In the genomic region with DNA sequence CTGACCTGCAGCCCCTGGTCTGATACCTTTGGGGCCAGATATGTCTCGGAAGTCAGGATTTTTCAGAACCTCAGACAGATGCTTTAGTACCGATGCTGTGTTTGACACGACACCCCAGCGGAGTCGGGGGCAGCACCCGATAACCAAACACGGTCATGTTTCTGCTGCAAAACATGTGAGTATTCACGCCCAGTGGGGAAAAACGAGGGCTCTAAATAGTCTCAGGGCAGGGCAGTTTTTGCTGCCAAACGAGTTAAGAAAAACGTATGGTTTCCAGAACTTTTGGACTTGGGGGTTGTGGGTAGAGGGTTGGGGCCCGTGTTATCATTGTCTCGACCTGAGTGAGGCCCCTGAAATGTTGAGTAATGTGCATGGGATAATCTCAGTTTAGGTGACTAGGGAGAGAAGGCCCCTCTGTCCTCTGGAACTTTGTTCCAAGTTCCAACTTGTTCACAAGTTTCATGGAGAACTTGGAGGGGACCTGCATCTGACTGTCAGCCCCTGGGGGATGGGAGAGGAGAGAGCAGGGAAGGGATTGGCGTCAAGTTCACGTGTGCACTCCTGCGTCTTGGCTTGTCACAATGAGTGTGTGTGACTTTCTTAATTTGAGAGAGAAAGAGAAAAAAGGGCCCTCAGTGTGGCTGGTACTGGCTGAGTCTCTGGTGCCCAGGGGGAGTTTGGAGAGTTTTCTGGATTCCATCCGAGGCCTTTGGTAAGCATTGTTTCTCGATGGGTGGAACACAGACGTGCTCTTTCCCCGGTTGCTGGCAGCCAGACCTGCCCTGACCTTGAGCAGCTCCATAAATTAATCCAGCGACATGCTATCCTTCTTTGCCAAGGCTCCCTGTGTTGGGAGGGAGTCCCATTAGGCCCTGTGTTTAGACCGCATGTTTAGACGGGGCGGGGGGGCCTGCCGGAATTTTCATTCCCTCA, we compare ENCODE assay signal across 14 cellular contexts.
DNase-seq lines count a peak whose midpoint lies in the region; ATAC-seq and TF ChIP-seq lines count a peak whose summit lies in the region.
"Had no signal": no experiment of that assay in that cellular context is flagged by ENCODE, and none has a peak within 500 bp of the region (broad histone marks: within the 10 kb centered on the region; RNA-seq: fewer than 3 reads in every experiment).

No MANE protein-coding gene starts in this region.

- intact Hi-C loops in left colon (cut with DNase I, micrococcal nuclease): no loop called here
- intact Hi-C loops in sciatic nerve (cut with DNase I): no loop called here

- H3K27ac Mint-ChIP-seq in brain: peak overlapping the region in 4 of 5 experiments; percentile 32 to 93 (median 79)
- no peak overlapping the region for H3K27ac Mint-ChIP-seq in stimulated activated effector memory CD8-positive, alpha-beta T cell treated with anti-CD3 and anti-CD28 coated beads, Interleukin-12 subunit alpha, Interleukin-12 subunit beta, amount 100 ng/mL, for 72 hours
- H3K27ac Mint-ChIP-seq: activated CD4-positive, alpha-beta T cell treated with anti-CD3 and anti-CD28 coated beads, Interleukin-2, amount 10 ng/mL, durations not matched to agents 24 days and 14 days had no signal

- H3K27me3 Mint-ChIP-seq in brain: no peaks in the 10 kb centered on the region

- in situ Hi-C loops in GM13977 (cut with MboI; ENCODE audit: low pct_unique_long_range_greater_than_20kb, low sequenced_read_pairs, unreplicated experiment): no loop called here

- DNase-seq in AG20443 (ENCODE audit: low spot score): peak; percentile 63
- peak; percentile 33 to 57 for DNase-seq in left colon
- DNase-seq in sciatic nerve (ENCODE audit: low spot score): no peak
- DNase-seq in activated naive CD4-positive, alpha-beta T cell (lab: John Stamatoyannopoulos, UW): no peak
- no peak for DNase-seq in RKO (ENCODE audit: low spot score)
- DNase-seq in stimulated activated effector memory CD8-positive, alpha-beta T cell treated with anti-CD3 and anti-CD28 coated beads, Interleukin-12 subunit alpha, Interleukin-12 subunit beta, amount 100 ng/mL, for 72 hours (ENCODE audit: low spot score in 2 of 2): no peak
- DNase-seq in GM13977 (ENCODE audit: low spot score): no peak
- DNase-seq: activated CD4-positive, alpha-beta T cell treated with anti-CD3 and anti-CD28 coated beads, Interleukin-2, amount 10 ng/mL, durations not matched to agents 24 days and 14 days; DMS153; islet precursor cell; NCI-H146; NCI-H526; trophoblast cell had no signal

- peaks cover 5% of the 10 kb centered on the region for H3K36me3 Mint-ChIP-seq in brain
- no peaks in the 10 kb centered on the region for H3K36me3 Mint-ChIP-seq in stimulated activated effector memory CD8-positive, alpha-beta T cell treated with anti-CD3 and anti-CD28 coated beads, Interleukin-12 subunit alpha, Interleukin-12 subunit beta, amount 100 ng/mL, for 72 hours

- H3K4me3 Mint-ChIP-seq in brain: peak overlapping the region in 4 of 5 experiments; percentile 4 to 55 (median 11)
- no peak overlapping the region for H3K4me3 Mint-ChIP-seq in stimulated activated effector memory CD8-positive, alpha-beta T cell treated with anti-CD3 and anti-CD28 coated beads, Interleukin-12 subunit alpha, Interleukin-12 subunit beta, amount 100 ng/mL, for 72 hours
- H3K4me3 Mint-ChIP-seq: activated CD4-positive, alpha-beta T cell treated with anti-CD3 and anti-CD28 coated beads, Interleukin-2, amount 10 ng/mL, durations not matched to agents 24 days and 14 days had no signal

- no peak for TF ChIP-seq CTCF in brain (conservative IDR thresholded peaks at IDR 0.05)
- no peak for TF ChIP-seq CTCF in GM13977 (IDR thresholded peaks at IDR 0.05; ENCODE audit: extremely low read depth, insufficient read depth, missing control alignments)

- H3K4me1 Mint-ChIP-seq in brain: peaks cover 92% of the 10 kb centered on the region
- no peaks in the 10 kb centered on the region for H3K4me1 Mint-ChIP-seq in stimulated activated effector memory CD8-positive, alpha-beta T cell treated with anti-CD3 and anti-CD28 coated beads, Interleukin-12 subunit alpha, Interleukin-12 subunit beta, amount 100 ng/mL, for 72 hours
- H3K4me1 Mint-ChIP-seq: activated CD4-positive, alpha-beta T cell treated with anti-CD3 and anti-CD28 coated beads, Interleukin-2, amount 10 ng/mL, durations not matched to agents 24 days and 14 days had no signal

- ATAC-seq in left colon: peak; percentile 66
- peak; percentile 65 for ATAC-seq in sciatic nerve
- ATAC-seq in stimulated activated effector memory CD8-positive, alpha-beta T cell treated with anti-CD3 and anti-CD28 coated beads, Interleukin-12 subunit alpha, Interleukin-12 subunit beta, amount 100 ng/mL, for 72 hours: no peak

- peaks cover 4 to 11% (median 4%) of the 10 kb centered on the region in 5 experiments for H3K9me3 Mint-ChIP-seq in brain
- no peaks in the 10 kb centered on the region for H3K9me3 Mint-ChIP-seq in stimulated activated effector memory CD8-positive, alpha-beta T cell treated with anti-CD3 and anti-CD28 coated beads, Interleukin-12 subunit alpha, Interleukin-12 subunit beta, amount 100 ng/mL, for 72 hours
- H3K9me3 Mint-ChIP-seq: activated CD4-positive, alpha-beta T cell treated with anti-CD3 and anti-CD28 coated beads, Interleukin-2, amount 10 ng/mL, durations not matched to agents 24 days and 14 days had no signal

Comparison
In these comparisons a context has a peak if more than half of its experiments do, and no peak if none do; other contexts are left out.
1. DNase-seq: peak in AG20443 (single experiment) and left colon (2 of 2); none in sciatic nerve (single experiment), activated naive CD4-positive, alpha-beta T cell (0 of 4), RKO (single experiment), stimulated activated effector memory CD8-positive, alpha-beta T cell treated with anti-CD3 and anti-CD28 coated beads, Interleukin-12 subunit alpha, Interleukin-12 subunit beta, amount 100 ng/mL, for 72 hours (0 of 2) and GM13977 (single experiment).